10 cellular contexts compared by ENCODE assay signal in the genomic region with DNA sequence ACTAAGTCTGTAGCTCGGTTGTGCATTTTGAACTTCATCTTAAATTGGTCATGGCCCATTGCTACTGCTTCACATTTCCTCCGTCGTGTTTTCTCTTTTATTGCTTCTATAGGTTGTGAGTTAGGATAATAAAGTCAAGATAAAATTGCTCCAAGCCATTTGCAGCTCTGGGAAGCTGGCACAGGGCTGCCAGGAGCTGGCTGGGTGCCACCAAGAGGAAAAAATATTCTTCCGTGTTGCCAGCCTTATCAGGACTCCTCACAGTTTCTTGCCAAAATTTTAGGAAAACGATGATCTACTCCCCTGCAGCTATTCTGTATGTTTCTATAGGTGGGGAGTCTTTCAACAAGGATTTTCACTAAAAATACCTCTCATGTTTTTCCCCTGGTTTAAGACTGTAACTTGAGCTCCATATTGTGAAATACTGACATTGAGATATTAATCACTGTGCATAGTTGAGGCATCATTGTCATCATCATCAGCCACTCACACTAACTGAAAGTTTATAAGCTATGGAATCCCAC. TPM values are rescaled to one million over a fixed set of nuclear protein-coding genes. Genes with fewer than 3 reads are reported as not detected.
DNase-seq lines count a peak whose midpoint lies in the region; ATAC-seq, FAIRE-seq and TF ChIP-seq lines count a peak whose summit lies in the region.
"Had no signal": no experiment of that assay in that cellular context is flagged by ENCODE, and none has a peak within 500 bp of the region (broad histone marks: within the 10 kb centered on the region; RNA-seq: fewer than 3 reads in every experiment).

No MANE protein-coding gene starts in this region.

- no peak for ATAC-seq in left lung
- ATAC-seq: activated CD8-positive, alpha-beta T cell treated with anti-CD3 and anti-CD28 coated beads, Interleukin-2, amount 10 ng/mL, durations not matched to agents 7 days and 5 days had no signal

- H3K27ac ChIP-seq in fibroblast of lung (ENCODE audit: insufficient read depth, low read length), result no peak overlapping the region
- H3K27ac ChIP-seq in small intestine (ENCODE audit: low read depth in 1 of 2, low read length in 1 of 2), result peak overlapping the region; percentile 41 to 56
- H3K27ac ChIP-seq in left lung, result no peak overlapping the region
- H3K27ac ChIP-seq: suprapubic skin had no signal

- peak overlapping the region; percentile 32 for H3K4me2 ChIP-seq in fibroblast of lung (ENCODE audit: extremely low read depth, insufficient read depth, low read length)

- no peak for TF ChIP-seq CTCF in fibroblast of lung (conservative IDR thresholded peaks at IDR 0.05 in 1 of 2, IDR thresholded peaks at IDR 0.05 in 1 of 2; ENCODE audit: low read depth in 1 of 2, low read length in 2 of 2)
- no peak for TF ChIP-seq CTCF in left lung (IDR thresholded peaks at IDR 0.05)

- no peaks in the 10 kb centered on the region for H3K36me3 ChIP-seq in fibroblast of lung (ENCODE audit: control insufficient read depth, insufficient read depth, low read length)
- no peaks in the 10 kb centered on the region for H3K36me3 ChIP-seq in small intestine (ENCODE audit: control insufficient read depth in 2 of 2, insufficient read depth in 2 of 2, low read length in 2 of 2)
- H3K36me3 ChIP-seq in left lung, result no peaks in the 10 kb centered on the region
- H3K36me3 ChIP-seq: suprapubic skin had no signal

- no peak for FAIRE-seq in small intestine (lab: Jason Lieb, UNC)

- H3K4me1 ChIP-seq in fibroblast of lung (ENCODE audit: control insufficient read depth, extremely low read depth, insufficient read depth, low read length) (peaks cover 5% of the 10 kb centered on the region), small intestine (ENCODE audit: control insufficient read depth in 2 of 2, insufficient read depth in 1 of 2, low read depth in 1 of 2, low read length in 1 of 2) (peaks cover 0 to 2% of the 10 kb centered on the region in 2 donors), left lung (no peaks in the 10 kb centered on the region)

- H3K9me3 ChIP-seq in fibroblast of lung (ENCODE audit: control insufficient read depth, insufficient read depth, low read depth, low read length) (no peaks in the 10 kb centered on the region), small intestine (ENCODE audit: control insufficient read depth, low read depth) (no peaks in the 10 kb centered on the region), left lung (no peaks in the 10 kb centered on the region)
- H3K9me3 ChIP-seq: suprapubic skin had no signal

- no peak overlapping the region for H3K4me3 ChIP-seq in fibroblast of lung (replicated peaks in 1 of 4; ENCODE audit: control extremely low read depth in 1 of 4, insufficient read depth in 1 of 4, low read depth in 3 of 4, low read length in 4 of 4)
- no peak overlapping the region for H3K4me3 ChIP-seq in small intestine (ENCODE audit: low read depth in 1 of 2, low read length in 2 of 2)
- H3K4me3 ChIP-seq in left lung, result no peak overlapping the region
- H3K4me3 ChIP-seq: suprapubic skin had no signal

- intact Hi-C loops in left lung (cut with DNase I), result no loop called here

- H3K27me3 ChIP-seq in fibroblast of lung (ENCODE audit: control insufficient read depth, insufficient read depth, low read length), result no peaks in the 10 kb centered on the region
- H3K27me3 ChIP-seq in small intestine (ENCODE audit: control insufficient read depth in 2 of 2, insufficient read depth in 2 of 2, low read length in 2 of 2), result no peaks in the 10 kb centered on the region
- no peaks in the 10 kb centered on the region for H3K27me3 ChIP-seq in left lung
- H3K27me3 ChIP-seq: suprapubic skin had no signal

- DNase-seq in HS-27A (ENCODE audit: low read depth) (peak; percentile 60), OCI-M1 (lab: John Stamatoyannopoulos, UW) (peak; percentile 15), fibroblast of lung (ENCODE audit: low read depth in 2 of 2) (peak; percentile 37 to 57), small intestine (peak; percentile 88), left lung (no peak), Ammon's horn (ENCODE audit: low spot score) (no peak)
- no peak for DNase-seq in stimulated activated CD4-positive, alpha-beta T cell treated with anti-CD3 and anti-CD28 coated beads, Interleukin-12 subunit alpha, Interleukin-12 subunit beta, amount 100 ng/mL, for 4 hours
- DNase-seq: activated CD8-positive, alpha-beta T cell treated with anti-CD3 and anti-CD28 coated beads, Interleukin-2, amount 10 ng/mL, durations not matched to agents 7 days and 5 days; activated naive CD8-positive, alpha-beta T cell treated with anti-CD3 and anti-CD28 coated beads, Interleukin-2, amount 10 ng/mL, durations not matched to agents 7 days and 5 days had no signal

- H3K9ac ChIP-seq in fibroblast of lung (ENCODE audit: insufficient read depth, low read length), result no peak overlapping the region

- whole genome bisulfite sequencing in small intestine, 3 donors, result 14 to 58% (median 40%) methylated on average over 5 of the region's 5 CpGs

- H2AFZ ChIP-seq in fibroblast of lung (ENCODE audit: low read length), result no peak overlapping the region

- H4K20me1 ChIP-seq in fibroblast of lung (ENCODE audit: control insufficient read depth, extremely low read depth, insufficient read depth, low read length), result no peaks in the 10 kb centered on the region

- no peaks in the 10 kb centered on the region for H3K79me2 ChIP-seq in fibroblast of lung (ENCODE audit: control insufficient read depth, insufficient read depth, low read length)

RNA-seq across cellular contexts. Expression of gene PIAS1, which starts 55.5 kb away (rescaled TPM):
- total RNA-seq in fibroblast of lung, result 10.5 and 17.0 TPM in 2 replicates
- 35.1 and 38.2 TPM in 2 replicates for polyA plus RNA-seq in fibroblast of lung
- polyA plus RNA-seq in fibroblast of lung (2012), result 14.5 and 21.0 TPM in 2 replicates
- polyA minus RNA-seq in fibroblast of lung (ENCODE audit: low replicate concordance), result 27.8 and 35.3 TPM in 2 replicates
- 10 to 100 TPM in 2 of 3 donors, 1 to 10 TPM in 1; 9.0 to 22.1 (median 17.8) TPM for polyA plus RNA-seq in small intestine
- 10 to 100 TPM; 44.9 to 46.5 TPM for total RNA-seq in left lung

Comparison
In these comparisons a context has a peak if more than half of its experiments do, and no peak if none do; other contexts are left out.
1. DNase-seq: peak in HS-27A (single experiment), OCI-M1 (single experiment), fibroblast of lung (2 of 2) and small intestine (single experiment); none in left lung (0 of 2), stimulated activated CD4-positive, alpha-beta T cell treated with anti-CD3 and anti-CD28 coated beads, Interleukin-12 subunit alpha, Interleukin-12 subunit beta, amount 100 ng/mL, for 4 hours (single experiment) and Ammon's horn (single experiment).
2. H3K27ac ChIP-seq: peak in small intestine (2 of 2); none in fibroblast of lung (single experiment) and left lung (0 of 2).